In genomic region chr4:3372933-3373465, GRCh38 we compare ENCODE assay signal across 8 cellular contexts.
DNase-seq lines count a peak whose midpoint lies in the region; ATAC-seq and TF ChIP-seq lines count a peak whose summit lies in the region.
"Had no signal": no experiment of that assay in that cellular context is flagged by ENCODE, and none has a peak within 500 bp of the region (broad histone marks: within the 10 kb centered on the region; RNA-seq: fewer than 3 reads in every experiment).

No MANE protein-coding gene starts in this region.

- H2AFZ ChIP-seq in OCI-LY3 (ENCODE audit: low read depth, low read length), result no peak overlapping the region

- peaks cover 1% of the 10 kb centered on the region for H3K36me3 ChIP-seq in OCI-LY3 (replicated peaks; ENCODE audit: low read depth, low read length)
- H3K36me3 ChIP-seq: neutrophil had no signal

- H3K27me3 Mint-ChIP-seq in stimulated activated memory B cell treated with anti-CD40 and anti-IgM and Interleukin-4, amounts not matched to agents 10 μg/mL and 1 μg/mL and 100 μg/mL, for 72 hours, result peaks cover 23% of the 10 kb centered on the region

- CTCF ChIA-PET in RWPE1 (lab: Yijun Ruan, JAX), result interaction anchor here (0.6 kb wide), 1 partner anchor 9 kb away, joined by 4 read pairs; no protein-coding TSS in a partner anchor

- H3K27me3 ChIP-seq in OCI-LY3 (ENCODE audit: low read depth, low read length), result peaks cover 39% of the 10 kb centered on the region

- no peaks in the 10 kb centered on the region for H3K9me3 ChIP-seq in OCI-LY3 (ENCODE audit: insufficient read depth, low read length)
- H3K9me3 ChIP-seq: neutrophil had no signal

- ATAC-seq in GM21723 (IDR thresholded peaks at IDR 0.05; ENCODE audit: unreplicated experiment) (peak; percentile 70), Right ventricle myocardium superior (ENCODE audit: poor library complexity) (peak; percentile 43), GM21381 (IDR thresholded peaks at IDR 0.05; ENCODE audit: unreplicated experiment) (no peak)
- ATAC-seq in stimulated activated memory B cell treated with anti-CD40 and anti-IgM and Interleukin-4, amounts not matched to agents 10 μg/mL and 1 μg/mL and 100 μg/mL, for 72 hours, result peak; percentile 96

- H3K4me3 ChIP-seq in OCI-LY3 (ENCODE audit: low read length), result peak overlapping the region; percentile 74

- H3K27ac ChIP-seq in OCI-LY3 (ENCODE audit: low read length) (peak overlapping the region; percentile 35), RWPE1 (no peak overlapping the region)
- H3K27ac ChIP-seq: neutrophil had no signal

- peak overlapping the region; percentile 50 for H3K4me3 Mint-ChIP-seq in stimulated activated memory B cell treated with anti-CD40 and anti-IgM and Interleukin-4, amounts not matched to agents 10 μg/mL and 1 μg/mL and 100 μg/mL, for 72 hours

- peak overlapping the region; percentile 61 for H3K9ac ChIP-seq in OCI-LY3 (ENCODE audit: low read length)

- peaks cover 39% of the 10 kb centered on the region for H3K4me1 ChIP-seq in OCI-LY3 (ENCODE audit: low read length)

- no peaks in the 10 kb centered on the region for H4K20me1 ChIP-seq in OCI-LY3 (ENCODE audit: insufficient read depth, low read length)

- H3K36me3 Mint-ChIP-seq in stimulated activated memory B cell treated with anti-CD40 and anti-IgM and Interleukin-4, amounts not matched to agents 10 μg/mL and 1 μg/mL and 100 μg/mL, for 72 hours, result no peaks in the 10 kb centered on the region

- peak overlapping the region; percentile 85 for H3K27ac Mint-ChIP-seq in stimulated activated memory B cell treated with anti-CD40 and anti-IgM and Interleukin-4, amounts not matched to agents 10 μg/mL and 1 μg/mL and 100 μg/mL, for 72 hours

- peak overlapping the region; percentile 99 for H3K4me2 ChIP-seq in OCI-LY3 (ENCODE audit: low read length)

- POLR2A ChIA-PET in RWPE1 (lab: Yijun Ruan, JAX; ENCODE audit: low non-redundant PET), result no interaction called here

- peaks cover 58% of the 10 kb centered on the region for H3K4me1 Mint-ChIP-seq in stimulated activated memory B cell treated with anti-CD40 and anti-IgM and Interleukin-4, amounts not matched to agents 10 μg/mL and 1 μg/mL and 100 μg/mL, for 72 hours

- intact Hi-C loops in Right ventricle myocardium superior (cut with DNase I), result no loop called here

- peak; percentile 84 for DNase-seq in Right ventricle myocardium superior
- no peak for DNase-seq in RWPE1 (ENCODE audit: low spot score)
- no peak for DNase-seq in NCI-H128 (lab: John Stamatoyannopoulos, UW; ENCODE audit: unreplicated experiment)

- H3K9me3 Mint-ChIP-seq in stimulated activated memory B cell treated with anti-CD40 and anti-IgM and Interleukin-4, amounts not matched to agents 10 μg/mL and 1 μg/mL and 100 μg/mL, for 72 hours, result no peaks in the 10 kb centered on the region

- no peaks in the 10 kb centered on the region for H3K79me2 ChIP-seq in OCI-LY3 (ENCODE audit: low read length)

- TF ChIP-seq CTCF in OCI-LY3 (IDR thresholded peaks at IDR 0.05; ENCODE audit: low read depth, low read length) (peak; percentile 30), RWPE1 (conservative IDR thresholded peaks at IDR 0.05; ENCODE audit: low read depth) (no peak)
